Comparison of ENCODE assay signal across 28 cellular contexts in genomic region chr4:173145111-173145510, GRCh38.
"Had no signal": no experiment of that assay in that cellular context is flagged by ENCODE, and none has a peak within 500 bp of the region (broad histone marks: within the 10 kb centered on the region; RNA-seq: fewer than 3 reads in every experiment).

No MANE protein-coding gene starts in this region.

- H3K27me3 ChIP-seq: gastrocnemius medialis, ovary, sigmoid colon, spleen, testis, tibial artery, upper lobe of left lung had no signal

- H3K27ac ChIP-seq: epithelial cell of prostate, gastrocnemius medialis, ovary, psoas muscle, sigmoid colon, skin epidermis, spleen, testis, tibial artery, upper lobe of left lung had no signal

- H3K4me1 Mint-ChIP-seq: endodermal cell; memory B cell; stimulated activated memory B cell treated with anti-CD40 and anti-IgM and Interleukin-4, amounts not matched to agents 10 μg/mL and 1 μg/mL and 100 μg/mL, for 72 hours had no signal

- H3K4me3 ChIP-seq: gastrocnemius medialis, lung, ovary, psoas muscle, sigmoid colon, skin epidermis, spleen, testis, tibial artery, upper lobe of left lung had no signal

- FAIRE-seq: colon, keratinocyte, urothelium cell line had no signal

- H3K9me3 ChIP-seq: gastrocnemius medialis, ovary, psoas muscle, sigmoid colon, spleen, testis, tibial artery, upper lobe of left lung had no signal

- H3K4me1 ChIP-seq: gastrocnemius medialis, psoas muscle, sigmoid colon, spleen, testis, tibial artery, upper lobe of left lung had no signal

- DNase-seq: effector CD8-positive, alpha-beta T cell; endodermal cell; foreskin fibroblast; gastrocnemius medialis; head of caudate nucleus; naive thymus-derived CD4-positive, alpha-beta T cell; occipital lobe; ovary; posterior cingulate gyrus; psoas muscle; right cardiac atrium; sigmoid colon; spleen; stimulated activated CD4-positive, alpha-beta T cell treated with anti-CD3 and anti-CD28 coated beads, Interleukin-4, amount 100 ng/mL, for 4 hours; stimulated activated naive CD8-positive, alpha-beta T cell treated with anti-CD3 and anti-CD28 coated beads, Interleukin-15, Interleukin-2, amounts not matched to agents 100 U/mL and 50 U/mL, for 24 hours; substantia nigra; testis; tibial artery; upper lobe of left lung had no signal

- H3K27me3 Mint-ChIP-seq: memory B cell; stimulated activated memory B cell treated with anti-CD40 and anti-IgM and Interleukin-4, amounts not matched to agents 10 μg/mL and 1 μg/mL and 100 μg/mL, for 72 hours had no signal

- H3K27ac Mint-ChIP-seq: endodermal cell; memory B cell; naive thymus-derived CD4-positive, alpha-beta T cell; stimulated activated memory B cell treated with anti-CD40 and anti-IgM and Interleukin-4, amounts not matched to agents 10 μg/mL and 1 μg/mL and 100 μg/mL, for 72 hours had no signal

- H3K4me3 Mint-ChIP-seq: endodermal cell; memory B cell; naive thymus-derived CD4-positive, alpha-beta T cell; stimulated activated memory B cell treated with anti-CD40 and anti-IgM and Interleukin-4, amounts not matched to agents 10 μg/mL and 1 μg/mL and 100 μg/mL, for 72 hours had no signal

- H3K9me3 Mint-ChIP-seq: endodermal cell; memory B cell; naive thymus-derived CD4-positive, alpha-beta T cell; stimulated activated memory B cell treated with anti-CD40 and anti-IgM and Interleukin-4, amounts not matched to agents 10 μg/mL and 1 μg/mL and 100 μg/mL, for 72 hours had no signal

- ATAC-seq: esophagus mucosa; gastrocnemius medialis; naive thymus-derived CD4-positive, alpha-beta T cell; psoas muscle; right cardiac atrium; stimulated activated memory B cell treated with anti-CD40 and anti-IgM and Interleukin-4, amounts not matched to agents 10 μg/mL and 1 μg/mL and 100 μg/mL, for 72 hours; stimulated activated naive CD8-positive, alpha-beta T cell treated with anti-CD3 and anti-CD28 coated beads, Interleukin-15, Interleukin-2, amounts not matched to agents 100 U/mL and 50 U/mL, for 24 hours had no signal

- H3K36me3 ChIP-seq: gastrocnemius medialis, ovary, sigmoid colon, spleen, tibial artery, upper lobe of left lung had no signal

- H3K36me3 Mint-ChIP-seq: memory B cell; stimulated activated memory B cell treated with anti-CD40 and anti-IgM and Interleukin-4, amounts not matched to agents 10 μg/mL and 1 μg/mL and 100 μg/mL, for 72 hours had no signal
